In genomic region chr22:50169181-50169759, GRCh38 we compare ENCODE assay signal across 12 cellular contexts. TPM values are rescaled to one million over a fixed set of nuclear protein-coding genes. Genes with fewer than 3 reads are reported as not detected.
DNase-seq lines count a peak whose midpoint lies in the region; ATAC-seq, FAIRE-seq and TF ChIP-seq lines count a peak whose summit lies in the region.
"Had no signal": no experiment of that assay in that cellular context is flagged by ENCODE, and none has a peak within 500 bp of the region (broad histone marks: within the 10 kb centered on the region; RNA-seq: fewer than 3 reads in every experiment).

No MANE protein-coding gene starts in this region.

- H3K27ac ChIP-seq in A549: peak overlapping the region; percentile 90 to 97
- H3K27ac ChIP-seq in HL-60 (replicated peaks): no peak overlapping the region
- H3K27ac ChIP-seq in brain microvascular endothelial cell: no peak overlapping the region
- H3K27ac ChIP-seq in effector memory CD4-positive, alpha-beta T cell (ENCODE audit: insufficient read depth, low read length, poor library complexity, severe bottlenecking): no peak overlapping the region
- H3K27ac ChIP-seq: thyroid gland had no signal

- ATAC-seq in A549: no peak; a peak in 1 of 6 replicates
- ATAC-seq in natural killer cell treated with Interleukin-12 subunit alpha and Interleukin-12 subunit beta and Interleukin-15 and Interleukin-18, amount 100 ng/mL, for 72 hours: no peak

- peak overlapping the region; percentile 53 for H3K4me3 Mint-ChIP-seq in natural killer cell treated with Interleukin-12 subunit alpha and Interleukin-12 subunit beta and Interleukin-15 and Interleukin-18, amount 100 ng/mL, for 72 hours

- TF ChIP-seq RAD21 in A549 (conservative IDR thresholded peaks at IDR 0.05 in 1 of 2, IDR thresholded peaks at IDR 0.05 in 1 of 2): no peak

- 80% methylated on average over 26 of the region's 36 CpGs for WGBS in A549 (ENCODE audit: missing lambda C conversion rate)

- peaks cover 7% of the 10 kb centered on the region; the same call in 1 of the 3 replicates for H3K4me1 ChIP-seq in A549
- H3K4me1 ChIP-seq in effector memory CD4-positive, alpha-beta T cell (ENCODE audit: control insufficient read depth, insufficient read depth, low read length, poor library complexity, severe bottlenecking): no peaks in the 10 kb centered on the region

- H3K27me3 Mint-ChIP-seq in natural killer cell treated with Interleukin-12 subunit alpha and Interleukin-12 subunit beta and Interleukin-15 and Interleukin-18, amount 100 ng/mL, for 72 hours: peaks cover 18 to 25% of the 10 kb centered on the region in 2 donors

- H3K4me1 Mint-ChIP-seq in natural killer cell treated with Interleukin-12 subunit alpha and Interleukin-12 subunit beta and Interleukin-15 and Interleukin-18, amount 100 ng/mL, for 72 hours (ENCODE audit: low read depth in 2 of 2): peaks cover 0 to 13% of the 10 kb centered on the region in 2 donors

- in situ Hi-C loops in brain microvascular endothelial cell (cut with HindIII; ENCODE audit: low pct_ligation_motif_present, low sequenced_read_pairs): no loop called here

- H3K9me3 ChIP-seq in A549: no peaks in the 10 kb centered on the region
- no peaks in the 10 kb centered on the region for H3K9me3 ChIP-seq in effector memory CD4-positive, alpha-beta T cell (ENCODE audit: control insufficient read depth, low read length)
- H3K9me3 ChIP-seq: thyroid gland had no signal

- H3K27ac Mint-ChIP-seq in natural killer cell treated with Interleukin-12 subunit alpha and Interleukin-12 subunit beta and Interleukin-15 and Interleukin-18, amount 100 ng/mL, for 72 hours: peak overlapping the region; percentile 47 to 68

- FAIRE-seq in A549 (lab: Jason Lieb, UNC) (no peak), D721Med (lab: Jason Lieb, UNC) (no peak)
- FAIRE-seq: small intestine had no signal

- no peaks in the 10 kb centered on the region for H3K36me3 ChIP-seq in brain microvascular endothelial cell (replicated peaks)
- no peaks in the 10 kb centered on the region for H3K36me3 ChIP-seq in effector memory CD4-positive, alpha-beta T cell (ENCODE audit: control insufficient read depth, insufficient read depth, low read length)
- H3K36me3 ChIP-seq: thyroid gland had no signal

- TF ChIP-seq EP300 in A549 (IDR thresholded peaks at IDR 0.05): no peak

- no peak for TF ChIP-seq CTCF in A549 (IDR thresholded peaks at IDR 0.05)
- TF ChIP-seq CTCF in HL-60 (IDR thresholded peaks at IDR 0.05; ENCODE audit: insufficient read depth, low read length): no peak
- TF ChIP-seq CTCF in brain microvascular endothelial cell (IDR thresholded peaks at IDR 0.05; ENCODE audit: low read depth, low read length, missing control alignments): no peak
- TF ChIP-seq CTCF in D721Med (IDR thresholded peaks at IDR 0.05; ENCODE audit: insufficient read depth, missing control alignments): no peak

- no peak for TF ChIP-seq POLR2A in A549 (IDR thresholded peaks at IDR 0.05; ENCODE audit: low read length)

- H3K27me3 ChIP-seq in HL-60 (ENCODE audit: insufficient read depth, poor library complexity, severe bottlenecking) (peaks cover 6% of the 10 kb centered on the region), brain microvascular endothelial cell (replicated peaks) (no peaks in the 10 kb centered on the region)
- H3K27me3 ChIP-seq in effector memory CD4-positive, alpha-beta T cell (replicated peaks; ENCODE audit: control insufficient read depth, insufficient read depth, low read length, poor library complexity, severe bottlenecking): peaks cover 21% of the 10 kb centered on the region
- H3K27me3 ChIP-seq: thyroid gland had no signal

- DNase-seq in A549 (ENCODE audit: low read depth in 1 of 2, low spot score in 1 of 2) (no peak), HL-60 (ENCODE audit: low read depth in 1 of 2, low spot score in 1 of 2) (no peak), brain microvascular endothelial cell (no peak), D721Med (ENCODE audit: insufficient read length, low spot score) (no peak), NCI-H510A treated with DMSO at 0.1 percent for 48 hours (lab: John Stamatoyannopoulos, UW) (no peak), DMS153 (lab: John Stamatoyannopoulos, UW) (no peak)
- no peak for DNase-seq in natural killer cell treated with Interleukin-12 subunit alpha and Interleukin-12 subunit beta and Interleukin-15 and Interleukin-18, amount 100 ng/mL, for 72 hours (ENCODE audit: low spot score)
- no peak for DNase-seq in effector memory CD4-positive, alpha-beta T cell
- DNase-seq: DND-41, NCI-H2107, small intestine had no signal

- H3K4me2 ChIP-seq in A549: peak overlapping the region; percentile 96

- H3K4me3 ChIP-seq in A549: peak overlapping the region; percentile 81
- peak overlapping the region; percentile 41 for H3K4me3 ChIP-seq in HL-60 (replicated peaks; ENCODE audit: insufficient read depth, low read length)
- peak overlapping the region; percentile 39 for H3K4me3 ChIP-seq in brain microvascular endothelial cell (ENCODE audit: low read depth, low read length)
- H3K4me3 ChIP-seq in effector memory CD4-positive, alpha-beta T cell (ENCODE audit: insufficient read depth, low read depth, low read length, poor library complexity, severe bottlenecking): no peak overlapping the region

- POLR2A ChIA-PET in A549 (lab: Yijun Ruan, JAX): no interaction called here

- H3K36me3 Mint-ChIP-seq in natural killer cell treated with Interleukin-12 subunit alpha and Interleukin-12 subunit beta and Interleukin-15 and Interleukin-18, amount 100 ng/mL, for 72 hours: no peaks in the 10 kb centered on the region

- CTCF ChIA-PET in A549 (lab: Yijun Ruan, JAX): no interaction called here

- no peaks in the 10 kb centered on the region for H3K9me3 Mint-ChIP-seq in natural killer cell treated with Interleukin-12 subunit alpha and Interleukin-12 subunit beta and Interleukin-15 and Interleukin-18, amount 100 ng/mL, for 72 hours

TF ChIP-seq in A549, 52 proteins besides CTCF, POLR2A, EP300 and RAD21 (continues in another document):
- TF ChIP-seq SREBF2 (IDR thresholded peaks at IDR 0.05) (no peak), RNF2 (IDR thresholded peaks at IDR 0.05; ENCODE audit: borderline replicate concordance, low read depth) (no peak), PHF8 (IDR thresholded peaks at IDR 0.05; ENCODE audit: borderline replicate concordance, low read depth) (no peak), CEBPB (IDR thresholded peaks at IDR 0.05) (no peak), NPAS2 (CRISPR knock-in tag; IDR thresholded peaks at IDR 0.05; ENCODE audit: borderline replicate concordance) (no peak), TFCP2L1 (CRISPR knock-in tag; IDR thresholded peaks at IDR 0.05) (no peak), BCL3 (IDR thresholded peaks at IDR 0.05) (no peak), HOXA7 (CRISPR knock-in tag; IDR thresholded peaks at IDR 0.05) (no peak), ZNF302 (CRISPR knock-in tag; IDR thresholded peaks at IDR 0.05) (no peak)
- TF ChIP-seq, protein P1, sequence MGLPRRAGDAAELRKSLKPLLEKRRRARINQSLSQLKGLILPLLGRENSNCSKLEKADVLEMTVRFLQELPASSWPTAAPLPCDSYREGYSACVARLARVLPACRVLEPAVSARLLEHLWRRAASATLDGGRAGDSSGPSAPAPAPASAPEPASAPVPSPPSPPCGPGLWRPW (IDR thresholded peaks at IDR 0.05): no peak

RNA-seq across cellular contexts. Expression of gene PANX2, which starts 1.3 kb away (rescaled TPM):
- 1.5 and 1.6 TPM in 2 replicates for polyA plus RNA-seq in A549 (2011; rRNA removed)
- 4.9 and 6.5 TPM in 2 replicates for polyA plus RNA-seq in A549 (2012; cell fraction: cytosol; rRNA removed)
- 13.2 and 16.9 TPM in 2 replicates for polyA plus RNA-seq in A549 (2012; cell fraction: nucleus; rRNA removed)
- 3.9 to 4.4 TPM (median 4.3 TPM) in 3 replicates for polyA plus RNA-seq in A549 (2017; fragmentation: RNase III; extraction: RNeasy Plus Mini Kit Qiagen cat#74134 plus additional on column Dnase treatment)
- polyA minus RNA-seq in A549 (2011; rRNA and poly(A)+ RNA removed): 0.33 and 1.4 TPM in 2 replicates
- total RNA-seq in natural killer cell treated with Interleukin-12 subunit alpha and Interleukin-12 subunit beta and Interleukin-15 and Interleukin-18, amount 100 ng/mL, for 72 hours: 1 to 10 TPM; 3.0 to 3.5 TPM

RNA-seq across cellular contexts. Expression of gene TRABD, which starts 16.4 kb away (rescaled TPM):
- 13.4 and 14.8 TPM in 2 replicates for polyA plus RNA-seq in A549 (2011; rRNA removed)
- 72.4 and 81.9 TPM in 2 replicates for polyA plus RNA-seq in A549 (2012; cell fraction: cytosol; rRNA removed)
- polyA plus RNA-seq in A549 (2012; cell fraction: nucleus; rRNA removed): 220 and 320 TPM in 2 replicates
- polyA plus RNA-seq in A549 (2017; fragmentation: RNase III; extraction: RNeasy Plus Mini Kit Qiagen cat#74134 plus additional on column Dnase treatment): 28.2 to 30.9 TPM (median 30.4 TPM) in 3 replicates
- polyA minus RNA-seq in A549 (2011; rRNA and poly(A)+ RNA removed): 6.0 and 16.5 TPM in 2 replicates
- 100 to 1,000 TPM in 1 of 2 donors, 10 to 100 TPM in 1; 71.0 to 139 TPM for total RNA-seq in natural killer cell treated with Interleukin-12 subunit alpha and Interleukin-12 subunit beta and Interleukin-15 and Interleukin-18, amount 100 ng/mL, for 72 hours

RNA-seq across cellular contexts. Expression of gene SELENOO, which starts 31.5 kb away (rescaled TPM):
- polyA plus RNA-seq in A549 (2011; rRNA removed): 7.8 and 8.1 TPM in 2 replicates
- polyA plus RNA-seq in A549 (2012; cell fraction: cytosol; rRNA removed): 25.8 and 31.2 TPM in 2 replicates
- 128 and 152 TPM in 2 replicates for polyA plus RNA-seq in A549 (2012; cell fraction: nucleus; rRNA removed)
- 11.3 to 14.7 TPM (median 13.7 TPM) in 3 replicates for polyA plus RNA-seq in A549 (2017; fragmentation: RNase III; extraction: RNeasy Plus Mini Kit Qiagen cat#74134 plus additional on column Dnase treatment)
- 4.0 and 7.8 TPM in 2 replicates for polyA minus RNA-seq in A549 (2011; rRNA and poly(A)+ RNA removed)
- 10 to 100 TPM; 23.4 to 43.3 TPM for total RNA-seq in natural killer cell treated with Interleukin-12 subunit alpha and Interleukin-12 subunit beta and Interleukin-15 and Interleukin-18, amount 100 ng/mL, for 72 hours

Comparison
In these comparisons a context has a peak if more than half of its experiments do, and no peak if none do; other contexts are left out.
1. H3K27ac ChIP-seq: peak in A549 (2 of 2); none in HL-60 (single experiment), brain microvascular endothelial cell (single experiment) and effector memory CD4-positive, alpha-beta T cell (single experiment).